9 cellular contexts compared by ENCODE assay signal in genomic region chr2:230226090-230226551, GRCh38. TPM values are rescaled to one million over a fixed set of nuclear protein-coding genes. Genes with fewer than 3 reads are reported as not detected.
DNase-seq lines count a peak whose midpoint lies in the region; ATAC-seq and TF ChIP-seq lines count a peak whose summit lies in the region.
"Had no signal": no experiment of that assay in that cellular context is flagged by ENCODE, and none has a peak within 500 bp of the region (broad histone marks: within the 10 kb centered on the region; RNA-seq: fewer than 3 reads in every experiment).

No MANE protein-coding gene starts in this region.

- no peak for TF ChIP-seq POLR2A in suprapubic skin (IDR thresholded peaks at IDR 0.05)

- H3K4me1 ChIP-seq in suprapubic skin (peaks cover 7% of the 10 kb centered on the region), mesenchymal stem cell (ENCODE audit: control insufficient read depth, insufficient read depth, low read depth, low read length) (peaks cover 3% of the 10 kb centered on the region)

- H3K23ac ChIP-seq in mesenchymal stem cell (ENCODE audit: low read length in 2 of 2) = no peak overlapping the region

- H3K4me3 ChIP-seq in suprapubic skin (peak overlapping the region; percentile 7), mesenchymal stem cell (ENCODE audit: insufficient read depth in 1 of 2, low read depth in 1 of 2, low read length in 2 of 2) (no peak overlapping the region)

- no peak overlapping the region for H2AFZ ChIP-seq in mesenchymal stem cell (ENCODE audit: low read depth, low read length)

- intact Hi-C loops in left ventricle myocardium superior (cut with micrococcal nuclease) = no loop called here

- H2BK120ac ChIP-seq in mesenchymal stem cell (ENCODE audit: low read depth, low read length) = no peak overlapping the region

- ATAC-seq in HG03095 (IDR thresholded peaks at IDR 0.05; ENCODE audit: unreplicated experiment) (peak; percentile 66), left ventricle myocardium superior (no peak)

- H3K27ac ChIP-seq in suprapubic skin (no peak overlapping the region), mesenchymal stem cell (ENCODE audit: low read length, poor library complexity, severe bottlenecking) (no peak overlapping the region)

- no peak overlapping the region for H3K4me2 ChIP-seq in mesenchymal stem cell (ENCODE audit: low read length, poor library complexity, severe bottlenecking)

- no peak overlapping the region for H3K9ac ChIP-seq in mesenchymal stem cell (ENCODE audit: low read length)

- no peaks in the 10 kb centered on the region for H3K9me3 Mint-ChIP-seq in activated T-cell treated with anti-CD3 and anti-CD28 coated beads, Interleukin-2, amount 50 U/mL, for 24 hours

- H3K18ac ChIP-seq in mesenchymal stem cell (ENCODE audit: low read depth in 1 of 2, low read length in 2 of 2) = no peak overlapping the region

- no peaks in the 10 kb centered on the region for H3K79me1 ChIP-seq in mesenchymal stem cell (replicated peaks; ENCODE audit: low read length, poor library complexity, severe bottlenecking)

- no peak overlapping the region for H3K4ac ChIP-seq in mesenchymal stem cell (ENCODE audit: low read depth in 1 of 2, low read length in 2 of 2)

- no peak for TF ChIP-seq CTCF in suprapubic skin (IDR thresholded peaks at IDR 0.05)

- 94% methylated on average over 3 of the region's 3 CpGs for WGBS in suprapubic skin
- WGBS in mesenchymal stem cell = 96% methylated on average over 3 of the region's 3 CpGs

- no peak overlapping the region for H3K14ac ChIP-seq in mesenchymal stem cell (ENCODE audit: low read length in 2 of 2)

- peak overlapping the region; percentile 91 for H3K4me3 Mint-ChIP-seq in activated T-cell treated with anti-CD3 and anti-CD28 coated beads, Interleukin-2, amount 50 U/mL, for 24 hours
- H3K4me3 Mint-ChIP-seq: nephron had no signal

- no peak overlapping the region for H2BK5ac ChIP-seq in mesenchymal stem cell (ENCODE audit: low read depth, low read length, poor library complexity, severe bottlenecking)

- H3K36me3 Mint-ChIP-seq in activated T-cell treated with anti-CD3 and anti-CD28 coated beads, Interleukin-2, amount 50 U/mL, for 24 hours (ENCODE audit: low read depth) = peaks cover 52% of the 10 kb centered on the region

- peak overlapping the region; percentile 98 for H3K27ac Mint-ChIP-seq in activated T-cell treated with anti-CD3 and anti-CD28 coated beads, Interleukin-2, amount 50 U/mL, for 24 hours
- H3K27ac Mint-ChIP-seq: nephron had no signal

- H2AK5ac ChIP-seq in mesenchymal stem cell (ENCODE audit: low read length, severe bottlenecking) = no peak overlapping the region

- H2BK12ac ChIP-seq in mesenchymal stem cell (ENCODE audit: low read length in 2 of 2) = no peak overlapping the region

- H3K27me3 ChIP-seq in suprapubic skin (no peaks in the 10 kb centered on the region), mesenchymal stem cell (ENCODE audit: control insufficient read depth in 1 of 2, insufficient read depth in 1 of 2, low read length in 2 of 2) (no peaks in the 10 kb centered on the region)

- H3K9me3 ChIP-seq in suprapubic skin = peaks cover 8% of the 10 kb centered on the region
- H3K9me3 ChIP-seq in mesenchymal stem cell (ENCODE audit: control insufficient read depth, low read length) = peaks cover 12% of the 10 kb centered on the region

- H2BK15ac ChIP-seq in mesenchymal stem cell (ENCODE audit: low read depth, poor library complexity, severe bottlenecking) = no peak overlapping the region

- H4K8ac ChIP-seq in mesenchymal stem cell (ENCODE audit: low read length) = no peak overlapping the region

- no peak for DNase-seq in activated T-cell treated with anti-CD3 and anti-CD28 coated beads, Interleukin-2, amount 50 U/mL, for 24 hours
- no peak for DNase-seq in activated T-cell treated with anti-CD3 and anti-CD28 coated beads, Interleukin-2, amount 50 U/mL, for 1 hour
- DNase-seq in activated CD4-positive, alpha-beta T cell treated with anti-CD3 and anti-CD28 coated beads, Interleukin-2, amount 50 U/mL, for 1 hour = peak; percentile 15
- DNase-seq in suprapubic skin (ENCODE audit: low spot score in 2 of 2) (no peak), left ventricle myocardium superior (no peak), SHP77 (lab: John Stamatoyannopoulos, UW) (no peak), mesenchymal stem cell (no peak)

- no peak overlapping the region for H4K91ac ChIP-seq in mesenchymal stem cell (ENCODE audit: low read length)

- H3K36me3 ChIP-seq in suprapubic skin = no peaks in the 10 kb centered on the region
- H3K36me3 ChIP-seq in mesenchymal stem cell (ENCODE audit: control insufficient read depth in 1 of 2, insufficient read depth in 2 of 2, low read depth in 1 of 2, low read length in 2 of 2) = no peaks in the 10 kb centered on the region

- no peaks in the 10 kb centered on the region for H3K27me3 Mint-ChIP-seq in activated T-cell treated with anti-CD3 and anti-CD28 coated beads, Interleukin-2, amount 50 U/mL, for 24 hours

- peaks cover 74% of the 10 kb centered on the region for H3K4me1 Mint-ChIP-seq in activated T-cell treated with anti-CD3 and anti-CD28 coated beads, Interleukin-2, amount 50 U/mL, for 24 hours (ENCODE audit: low read depth)
- H3K4me1 Mint-ChIP-seq: nephron had no signal

- no peak for TF ChIP-seq EP300 in suprapubic skin (IDR thresholded peaks at IDR 0.05)

RNA-seq across cellular contexts. Expression of gene SP140, which starts 0.6 kb away (rescaled TPM):
- total RNA-seq in suprapubic skin (1 to 10 TPM in 2 of 4 donors, under 1 TPM in 2; 0.47 to 2.7 (median 1.8) TPM), left ventricle myocardium superior (0.47 TPM)
- 3.0 TPM for polyA plus RNA-seq in mesenchymal stem cell (2013, experiment 1 of 2)
- polyA plus RNA-seq in mesenchymal stem cell (2013, experiment 2 of 2) = 3.6 TPM

RNA-seq across cellular contexts. Expression of gene SP110, which starts 6.3 kb away (rescaled TPM):
- 10 to 100 TPM; 11.8 to 32.7 (median 21.2) TPM for total RNA-seq in suprapubic skin
- 10.6 TPM for total RNA-seq in left ventricle myocardium superior
- 33.3 TPM for polyA plus RNA-seq in mesenchymal stem cell (2013, experiment 1 of 2)
- 32.2 TPM for polyA plus RNA-seq in mesenchymal stem cell (2013, experiment 2 of 2)
